1 cellular context compared by ENCODE assay signal in the genomic region with DNA sequence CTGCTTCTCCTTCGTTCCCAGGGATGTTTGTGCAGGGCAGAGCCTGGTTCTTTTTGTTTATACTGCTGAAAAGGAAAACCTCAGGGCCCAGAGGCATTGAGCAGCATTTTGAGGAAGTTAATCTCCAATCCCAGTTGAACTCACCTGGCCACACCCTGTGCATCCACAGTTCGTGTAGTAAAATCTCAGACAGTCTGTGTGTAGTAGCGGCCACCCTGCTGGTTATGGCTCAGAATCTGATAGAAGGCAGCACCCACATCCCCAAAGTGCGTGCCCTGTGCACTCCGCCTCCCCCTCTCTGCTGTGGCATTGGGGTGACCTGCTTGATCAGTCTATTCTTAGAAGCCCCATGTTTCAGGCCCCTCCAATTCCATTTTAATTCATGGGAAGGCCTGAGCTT.
TF ChIP-seq lines count a peak whose summit lies in the region.

No MANE protein-coding gene starts in this region.

TF ChIP-seq in HepG2, 621 proteins besides CTCF, POLR2A, EP300 and RAD21:
- TF ChIP-seq ZNF234 (CRISPR knock-in tag; conservative IDR thresholded peaks at IDR 0.05) = no peak
- TF ChIP-seq, protein P1, sequence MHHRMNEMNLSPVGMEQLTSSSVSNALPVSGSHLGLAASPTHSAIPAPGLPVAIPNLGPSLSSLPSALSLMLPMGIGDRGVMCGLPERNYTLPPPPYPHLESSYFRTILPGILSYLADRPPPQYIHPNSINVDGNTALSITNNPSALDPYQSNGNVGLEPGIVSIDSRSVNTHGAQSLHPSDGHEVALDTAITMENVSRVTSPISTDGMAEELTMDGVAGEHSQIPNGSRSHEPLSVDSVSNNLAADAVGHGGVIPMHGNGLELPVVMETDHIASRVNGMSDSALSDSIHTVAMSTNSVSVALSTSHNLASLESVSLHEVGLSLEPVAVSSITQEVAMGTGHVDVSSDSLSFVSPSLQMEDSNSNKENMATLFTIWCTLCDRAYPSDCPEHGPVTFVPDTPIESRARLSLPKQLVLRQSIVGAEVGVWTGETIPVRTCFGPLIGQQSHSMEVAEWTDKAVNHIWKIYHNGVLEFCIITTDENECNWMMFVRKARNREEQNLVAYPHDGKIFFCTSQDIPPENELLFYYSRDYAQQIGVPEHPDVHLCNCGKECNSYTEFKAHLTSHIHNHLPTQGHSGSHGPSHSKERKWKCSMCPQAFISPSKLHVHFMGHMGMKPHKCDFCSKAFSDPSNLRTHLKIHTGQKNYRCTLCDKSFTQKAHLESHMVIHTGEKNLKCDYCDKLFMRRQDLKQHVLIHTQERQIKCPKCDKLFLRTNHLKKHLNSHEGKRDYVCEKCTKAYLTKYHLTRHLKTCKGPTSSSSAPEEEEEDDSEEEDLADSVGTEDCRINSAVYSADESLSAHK (CRISPR knock-in tag; IDR thresholded peaks at IDR 0.05; ENCODE audit: borderline replicate concordance) = no peak
- TF ChIP-seq ZNF556 (CRISPR knock-in tag; IDR thresholded peaks at IDR 0.05; ENCODE audit: borderline replicate concordance) = no peak
- TF ChIP-seq FOSL1 (CRISPR knock-in tag; IDR thresholded peaks at IDR 0.05; ENCODE audit: borderline replicate concordance) = no peak
- TF ChIP-seq RXRA (CRISPR knock-in tag; IDR thresholded peaks at IDR 0.05) = no peak
- TF ChIP-seq, protein P2, sequence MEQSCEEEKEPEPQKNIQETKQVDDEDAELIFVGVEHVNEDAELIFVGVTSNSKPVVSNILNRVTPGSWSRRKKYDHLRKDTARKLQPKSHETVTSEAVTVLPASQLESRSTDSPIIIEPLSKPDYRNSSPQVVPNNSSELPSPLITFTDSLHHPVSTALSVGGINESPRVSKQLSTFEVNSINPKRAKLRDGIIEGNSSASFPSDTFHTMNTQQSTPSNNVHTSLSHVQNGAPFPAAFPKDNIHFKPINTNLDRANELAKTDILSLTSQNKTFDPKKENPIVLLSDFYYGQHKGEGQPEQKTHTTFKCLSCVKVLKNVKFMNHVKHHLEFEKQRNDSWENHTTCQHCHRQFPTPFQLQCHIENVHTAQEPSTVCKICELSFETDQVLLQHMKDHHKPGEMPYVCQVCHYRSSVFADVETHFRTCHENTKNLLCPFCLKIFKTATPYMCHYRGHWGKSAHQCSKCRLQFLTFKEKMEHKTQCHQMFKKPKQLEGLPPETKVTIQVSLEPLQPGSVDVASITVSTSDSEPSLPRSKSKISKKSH (CRISPR knock-in tag; IDR thresholded peaks at IDR 0.05; ENCODE audit: borderline replicate concordance) = no peak
- no peak for TF ChIP-seq PTBP1 (IDR thresholded peaks at IDR 0.05; ENCODE audit: low read depth, low read length, poor library complexity, severe bottlenecking)
- TF ChIP-seq, protein P3, sequence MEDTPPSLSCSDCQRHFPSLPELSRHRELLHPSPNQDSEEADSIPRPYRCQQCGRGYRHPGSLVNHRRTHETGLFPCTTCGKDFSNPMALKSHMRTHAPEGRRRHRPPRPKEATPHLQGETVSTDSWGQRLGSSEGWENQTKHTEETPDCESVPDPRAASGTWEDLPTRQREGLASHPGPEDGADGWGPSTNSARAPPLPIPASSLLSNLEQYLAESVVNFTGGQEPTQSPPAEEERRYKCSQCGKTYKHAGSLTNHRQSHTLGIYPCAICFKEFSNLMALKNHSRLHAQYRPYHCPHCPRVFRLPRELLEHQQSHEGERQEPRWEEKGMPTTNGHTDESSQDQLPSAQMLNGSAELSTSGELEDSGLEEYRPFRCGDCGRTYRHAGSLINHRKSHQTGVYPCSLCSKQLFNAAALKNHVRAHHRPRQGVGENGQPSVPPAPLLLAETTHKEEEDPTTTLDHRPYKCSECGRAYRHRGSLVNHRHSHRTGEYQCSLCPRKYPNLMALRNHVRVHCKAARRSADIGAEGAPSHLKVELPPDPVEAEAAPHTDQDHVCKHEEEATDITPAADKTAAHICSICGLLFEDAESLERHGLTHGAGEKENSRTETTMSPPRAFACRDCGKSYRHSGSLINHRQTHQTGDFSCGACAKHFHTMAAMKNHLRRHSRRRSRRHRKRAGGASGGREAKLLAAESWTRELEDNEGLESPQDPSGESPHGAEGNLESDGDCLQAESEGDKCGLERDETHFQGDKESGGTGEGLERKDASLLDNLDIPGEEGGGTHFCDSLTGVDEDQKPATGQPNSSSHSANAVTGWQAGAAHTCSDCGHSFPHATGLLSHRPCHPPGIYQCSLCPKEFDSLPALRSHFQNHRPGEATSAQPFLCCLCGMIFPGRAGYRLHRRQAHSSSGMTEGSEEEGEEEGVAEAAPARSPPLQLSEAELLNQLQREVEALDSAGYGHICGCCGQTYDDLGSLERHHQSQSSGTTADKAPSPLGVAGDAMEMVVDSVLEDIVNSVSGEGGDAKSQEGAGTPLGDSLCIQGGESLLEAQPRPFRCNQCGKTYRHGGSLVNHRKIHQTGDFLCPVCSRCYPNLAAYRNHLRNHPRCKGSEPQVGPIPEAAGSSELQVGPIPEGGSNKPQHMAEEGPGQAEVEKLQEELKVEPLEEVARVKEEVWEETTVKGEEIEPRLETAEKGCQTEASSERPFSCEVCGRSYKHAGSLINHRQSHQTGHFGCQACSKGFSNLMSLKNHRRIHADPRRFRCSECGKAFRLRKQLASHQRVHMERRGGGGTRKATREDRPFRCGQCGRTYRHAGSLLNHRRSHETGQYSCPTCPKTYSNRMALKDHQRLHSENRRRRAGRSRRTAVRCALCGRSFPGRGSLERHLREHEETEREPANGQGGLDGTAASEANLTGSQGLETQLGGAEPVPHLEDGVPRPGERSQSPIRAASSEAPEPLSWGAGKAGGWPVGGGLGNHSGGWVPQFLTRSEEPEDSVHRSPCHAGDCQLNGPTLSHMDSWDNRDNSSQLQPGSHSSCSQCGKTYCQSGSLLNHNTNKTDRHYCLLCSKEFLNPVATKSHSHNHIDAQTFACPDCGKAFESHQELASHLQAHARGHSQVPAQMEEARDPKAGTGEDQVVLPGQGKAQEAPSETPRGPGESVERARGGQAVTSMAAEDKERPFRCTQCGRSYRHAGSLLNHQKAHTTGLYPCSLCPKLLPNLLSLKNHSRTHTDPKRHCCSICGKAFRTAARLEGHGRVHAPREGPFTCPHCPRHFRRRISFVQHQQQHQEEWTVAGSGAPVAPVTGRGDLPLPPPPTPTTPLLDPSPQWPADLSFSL (CRISPR knock-in tag; IDR thresholded peaks at IDR 0.05) = no peak
- TF ChIP-seq, protein P4, sequence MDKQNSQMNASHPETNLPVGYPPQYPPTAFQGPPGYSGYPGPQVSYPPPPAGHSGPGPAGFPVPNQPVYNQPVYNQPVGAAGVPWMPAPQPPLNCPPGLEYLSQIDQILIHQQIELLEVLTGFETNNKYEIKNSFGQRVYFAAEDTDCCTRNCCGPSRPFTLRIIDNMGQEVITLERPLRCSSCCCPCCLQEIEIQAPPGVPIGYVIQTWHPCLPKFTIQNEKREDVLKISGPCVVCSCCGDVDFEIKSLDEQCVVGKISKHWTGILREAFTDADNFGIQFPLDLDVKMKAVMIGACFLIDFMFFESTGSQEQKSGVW (CRISPR knock-in tag; IDR thresholded peaks at IDR 0.05; ENCODE audit: borderline replicate concordance) = no peak
- TF ChIP-seq SP140L (CRISPR knock-in tag; IDR thresholded peaks at IDR 0.05; ENCODE audit: borderline replicate concordance) = no peak
- TF ChIP-seq HNRNPLL (IDR thresholded peaks at IDR 0.05; ENCODE audit: low read depth, low read length, poor library complexity, severe bottlenecking) = no peak
- TF ChIP-seq ZNF652 (CRISPR knock-in tag; IDR thresholded peaks at IDR 0.05; ENCODE audit: borderline replicate concordance, low read depth) = no peak
- TF ChIP-seq SPEN (CRISPR knock-in tag; IDR thresholded peaks at IDR 0.05; ENCODE audit: low read depth) = no peak
- TF ChIP-seq HCFC1 (IDR thresholded peaks at IDR 0.05; ENCODE audit: low read depth, low read length) = no peak
- no peak for TF ChIP-seq JDP2 (CRISPR knock-in tag; IDR thresholded peaks at IDR 0.05; ENCODE audit: borderline replicate concordance)
- no peak for TF ChIP-seq AGO2 (optimal IDR thresholded peaks at IDR 0.05; ENCODE audit: low read depth, low read length)
- TF ChIP-seq TRIM24 (CRISPR knock-in tag; IDR thresholded peaks at IDR 0.05) = no peak
